8 cellular contexts compared by ENCODE assay signal in the genomic region with DNA sequence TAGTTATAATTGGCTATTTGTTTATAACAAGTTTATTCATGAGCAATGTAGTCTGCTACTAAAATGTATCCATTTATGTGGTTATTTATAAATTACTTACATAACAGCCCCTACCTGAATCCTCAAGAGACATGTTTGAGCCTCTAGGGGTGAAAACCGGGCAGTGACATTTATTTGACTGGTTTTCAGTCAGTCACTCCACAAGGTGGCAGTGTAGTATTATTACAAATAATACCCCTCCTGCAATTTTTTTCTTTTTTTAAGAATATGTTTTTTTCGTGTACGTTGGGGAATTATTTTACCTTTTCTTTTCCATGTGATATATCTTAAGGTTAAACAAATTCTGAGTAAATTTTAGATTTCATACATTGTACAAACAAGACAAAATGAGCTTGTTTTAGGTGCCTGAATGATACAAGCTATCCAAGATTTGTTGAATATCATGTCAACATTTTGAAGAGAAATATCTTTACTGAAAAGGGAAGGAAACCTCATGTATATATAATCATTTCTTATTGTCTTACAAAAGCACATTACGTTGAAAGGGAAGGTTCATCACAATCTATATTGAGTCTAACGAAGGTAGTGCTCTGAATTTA.
A peak's percentile ranks its signal among the peaks of the same experiment; 100 is the strongest.
DNase-seq lines count a peak whose midpoint lies in the region; ATAC-seq, FAIRE-seq and TF ChIP-seq lines count a peak whose summit lies in the region.

No MANE protein-coding gene starts in this region.

- H2AFZ ChIP-seq in K562 (ENCODE audit: low read depth, low read length): no peak overlapping the region

- no peak overlapping the region for H3K27ac ChIP-seq in K562 (ENCODE audit: extremely low read depth, low read depth, low read length)
- no peak overlapping the region for H3K27ac ChIP-seq in mesendoderm (ENCODE audit: low read depth, low read length)

- BruUV-seq in K562 (replicated peaks; lab: Mats Ljungman, UMichigan): no TSS peak

- TF ChIP-seq RAD21 in K562 (CRISPR knock-in tag; conservative IDR thresholded peaks at IDR 0.05 in 1 of 2, IDR thresholded peaks at IDR 0.05 in 1 of 2): peak in 1 of 2 experiments; percentile 37; a peak in 2 of 4 replicates

- no peak overlapping the region for H3K4me3 Mint-ChIP-seq in naive thymus-derived CD8-positive, alpha-beta T cell

- no peaks in the 10 kb centered on the region for H4K20me1 ChIP-seq in K562 (replicated peaks; ENCODE audit: control insufficient read depth, insufficient read depth, low read length)

- WGBS in K562 (ENCODE audit: insufficient coverage, low coverage, missing lambda C conversion rate): 1% methylated on average over 5 of the region's 5 CpGs
- no CpG with 5 or more reads among the region's 5 CpGs for WGBS in mesendoderm (ENCODE audit: extremely low coverage, insufficient coverage, low lambda C conversion rate)

- no peak overlapping the region for H3K23ac ChIP-seq in mesendoderm (ENCODE audit: low read length)

- no peaks in the 10 kb centered on the region for H3K4me1 ChIP-seq in K562 (replicated peaks in 1 of 2; ENCODE audit: control insufficient read depth in 2 of 2, insufficient read depth in 2 of 2, low read length in 2 of 2)
- no peaks in the 10 kb centered on the region for H3K4me1 ChIP-seq in mesendoderm (ENCODE audit: control insufficient read depth, low read depth, low read length)

- H3K36me3 ChIP-seq in K562 (ENCODE audit: control insufficient read depth, insufficient read depth, low read length) (no peaks in the 10 kb centered on the region), mesendoderm (ENCODE audit: control insufficient read depth, insufficient read depth, low read length) (no peaks in the 10 kb centered on the region)

- intact Hi-C loops in K562 (cut with micrococcal nuclease): no loop called here

- no peak overlapping the region for H2BK120ac ChIP-seq in mesendoderm (ENCODE audit: low read depth, low read length)

- H3K36me3 Mint-ChIP-seq in naive thymus-derived CD8-positive, alpha-beta T cell: no peaks in the 10 kb centered on the region

- no peak for ATAC-seq in K562
- ATAC-seq in HG02642 (IDR thresholded peaks at IDR 0.05; ENCODE audit: poor library complexity, unreplicated experiment): no peak
- no peak for ATAC-seq in naive thymus-derived CD8-positive, alpha-beta T cell

- no peak for TF ChIP-seq EP300 in K562 (IDR thresholded peaks at IDR 0.05; ENCODE audit: low read length)

- H3K27me3 ChIP-seq in K562 (ENCODE audit: control insufficient read depth in 2 of 2, insufficient read depth in 2 of 2, low read length in 2 of 2): no peaks in the 10 kb centered on the region
- no peaks in the 10 kb centered on the region for H3K27me3 ChIP-seq in mesendoderm (ENCODE audit: insufficient read depth, low read length, poor library complexity)

- H2AK5ac ChIP-seq in mesendoderm (ENCODE audit: low read length): no peak overlapping the region

- peak; percentile 22 to 60 (median 49); a peak in 4 of 6 replicates for TF ChIP-seq CTCF in K562 (IDR thresholded peaks at IDR 0.05 in 2 of 3, conservative IDR thresholded peaks at IDR 0.05 in 1 of 3; ENCODE audit: insufficient read depth in 2 of 3, low read depth in 1 of 3, low read length in 3 of 3)

- H3K27me3 Mint-ChIP-seq in naive thymus-derived CD8-positive, alpha-beta T cell: no peaks in the 10 kb centered on the region

- no peaks in the 10 kb centered on the region for H3K9me1 ChIP-seq in K562 (ENCODE audit: control insufficient read depth, insufficient read depth, low read length)

- no peak for FAIRE-seq in GM12891 (lab: Jason Lieb, UNC)
- FAIRE-seq in K562 (lab: Jason Lieb, UNC): no peak

- in situ Hi-C loops in K562 (cut with MboI): no loop called here

- H3K4me2 ChIP-seq in K562 (ENCODE audit: insufficient read depth, low read length) (no peak overlapping the region), mesendoderm (ENCODE audit: low read length) (no peak overlapping the region)

- no peak overlapping the region for H3K18ac ChIP-seq in mesendoderm (ENCODE audit: low read length)

- no peaks in the 10 kb centered on the region for H3K79me2 ChIP-seq in K562 (ENCODE audit: control insufficient read depth, insufficient read depth, low read length)
- no peaks in the 10 kb centered on the region for H3K79me2 ChIP-seq in mesendoderm (ENCODE audit: control insufficient read depth, insufficient read depth, low read length)

- no peak overlapping the region for H2BK5ac ChIP-seq in mesendoderm (ENCODE audit: low read length)

- TF ChIP-seq POLR2A in GM12891 (IDR thresholded peaks at IDR 0.05; ENCODE audit: low read depth, low read length): no peak
- no peak for TF ChIP-seq POLR2A in K562 (conservative IDR thresholded peaks at IDR 0.05)

- no peak overlapping the region for H3K56ac ChIP-seq in mesendoderm (ENCODE audit: low read length)

- no peak overlapping the region for H2BK15ac ChIP-seq in mesendoderm (replicated peaks; ENCODE audit: low read depth)

- no peak overlapping the region for H3K4ac ChIP-seq in mesendoderm (ENCODE audit: low read depth, low read length)

- H3K27ac Mint-ChIP-seq in naive thymus-derived CD8-positive, alpha-beta T cell: no peak overlapping the region

- no peaks in the 10 kb centered on the region for H3K9me3 ChIP-seq in K562 (replicated peaks; ENCODE audit: control insufficient read depth, insufficient read depth, low read depth, low read length)

- H3K4me1 Mint-ChIP-seq in naive thymus-derived CD8-positive, alpha-beta T cell: no peaks in the 10 kb centered on the region

- no peaks in the 10 kb centered on the region for H3K79me1 ChIP-seq in mesendoderm (ENCODE audit: low read length)

- peaks cover 0 to 5% (median 0%) of the 10 kb centered on the region in 9 donors for H3K9me3 Mint-ChIP-seq in naive thymus-derived CD8-positive, alpha-beta T cell

- no peak overlapping the region for H4K5ac ChIP-seq in mesendoderm (ENCODE audit: low read length)

- H3K9ac ChIP-seq in K562 (ENCODE audit: insufficient read depth in 1 of 2, low read depth in 2 of 2, low read length in 2 of 2): no peak overlapping the region
- H3K9ac ChIP-seq in mesendoderm (ENCODE audit: low read length): no peak overlapping the region

- H3K4me3 ChIP-seq in K562 (no peak overlapping the region), mesendoderm (ENCODE audit: low read length) (no peak overlapping the region)

- POLR2A ChIA-PET in K562 (lab: Yijun Ruan, JAX): no interaction called here
- POLR2A ChIA-PET in naive thymus-derived CD8-positive, alpha-beta T cell (lab: Charles Lee): no interaction called here

- DNase-seq in AG08395 (ENCODE audit: low spot score): peak; percentile 5
- DNase-seq in GM12891 (ENCODE audit: insufficient read length, low spot score): peak; percentile 0
- peak; percentile 14 for DNase-seq in NCI-H1417 treated with DMSO at 0.1 percent for 48 hours (lab: John Stamatoyannopoulos, UW)
- peak; percentile 6 to 27 (median 26) for DNase-seq in K562 (ENCODE audit: extremely low read depth in 1 of 4, low spot score in 3 of 4)
- peak; percentile 70 for DNase-seq in mesendoderm
- DNase-seq in naive thymus-derived CD8-positive, alpha-beta T cell: no peak
- no peak for DNase-seq in epidermal melanocyte (ENCODE audit: insufficient read length, low spot score)

- H4K8ac ChIP-seq in mesendoderm (ENCODE audit: low read depth, low read length): no peak overlapping the region

- CTCF ChIA-PET in K562 (lab: Yijun Ruan, JAX; ENCODE audit: low intra/inter-chr PET ratio): no interaction called here

TF ChIP-seq in GM12891, 5 proteins besides CTCF, POLR2A, EP300 and RAD21:
- TF ChIP-seq POLR2AphosphoS5 (IDR thresholded peaks at IDR 0.05; ENCODE audit: low read depth, low read length) (no peak), SPI1 (IDR thresholded peaks at IDR 0.05; ENCODE audit: low read depth, low read length) (no peak), POU2F2 (IDR thresholded peaks at IDR 0.05; ENCODE audit: low read depth, low read length) (no peak), TAF1 (IDR thresholded peaks at IDR 0.05; ENCODE audit: low read depth, low read length) (no peak), PAX5 (IDR thresholded peaks at IDR 0.05; ENCODE audit: insufficient read depth, low read length, severe bottlenecking) (no peak)
TF ChIP-seq in GM12891: peak in this region for 0.

TF ChIP-seq in K562, 482 proteins besides CTCF, POLR2A, EP300 and RAD21 (continues in another document):
- TF ChIP-seq, protein P1, sequence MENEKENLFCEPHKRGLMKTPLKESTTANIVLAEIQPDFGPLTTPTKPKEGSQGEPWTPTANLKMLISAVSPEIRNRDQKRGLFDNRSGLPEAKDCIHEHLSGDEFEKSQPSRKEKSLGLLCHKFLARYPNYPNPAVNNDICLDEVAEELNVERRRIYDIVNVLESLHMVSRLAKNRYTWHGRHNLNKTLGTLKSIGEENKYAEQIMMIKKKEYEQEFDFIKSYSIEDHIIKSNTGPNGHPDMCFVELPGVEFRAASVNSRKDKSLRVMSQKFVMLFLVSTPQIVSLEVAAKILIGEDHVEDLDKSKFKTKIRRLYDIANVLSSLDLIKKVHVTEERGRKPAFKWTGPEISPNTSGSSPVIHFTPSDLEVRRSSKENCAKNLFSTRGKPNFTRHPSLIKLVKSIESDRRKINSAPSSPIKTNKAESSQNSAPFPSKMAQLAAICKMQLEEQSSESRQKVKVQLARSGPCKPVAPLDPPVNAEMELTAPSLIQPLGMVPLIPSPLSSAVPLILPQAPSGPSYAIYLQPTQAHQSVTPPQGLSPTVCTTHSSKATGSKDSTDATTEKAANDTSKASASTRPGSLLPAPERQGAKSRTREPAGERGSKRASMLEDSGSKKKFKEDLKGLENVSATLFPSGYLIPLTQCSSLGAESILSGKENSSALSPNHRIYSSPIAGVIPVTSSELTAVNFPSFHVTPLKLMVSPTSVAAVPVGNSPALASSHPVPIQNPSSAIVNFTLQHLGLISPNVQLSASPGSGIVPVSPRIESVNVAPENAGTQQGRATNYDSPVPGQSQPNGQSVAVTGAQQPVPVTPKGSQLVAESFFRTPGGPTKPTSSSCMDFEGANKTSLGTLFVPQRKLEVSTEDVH (IDR thresholded peaks at IDR 0.05; ENCODE audit: low read depth, partially characterized antibody): no peak
- TF ChIP-seq DIDO1 (tag; IDR thresholded peaks at IDR 0.05; ENCODE audit: low read depth) (no peak), HMG20A (CRISPR knock-in tag; conservative IDR thresholded peaks at IDR 0.05) (no peak)
- TF ChIP-seq, protein P2, sequence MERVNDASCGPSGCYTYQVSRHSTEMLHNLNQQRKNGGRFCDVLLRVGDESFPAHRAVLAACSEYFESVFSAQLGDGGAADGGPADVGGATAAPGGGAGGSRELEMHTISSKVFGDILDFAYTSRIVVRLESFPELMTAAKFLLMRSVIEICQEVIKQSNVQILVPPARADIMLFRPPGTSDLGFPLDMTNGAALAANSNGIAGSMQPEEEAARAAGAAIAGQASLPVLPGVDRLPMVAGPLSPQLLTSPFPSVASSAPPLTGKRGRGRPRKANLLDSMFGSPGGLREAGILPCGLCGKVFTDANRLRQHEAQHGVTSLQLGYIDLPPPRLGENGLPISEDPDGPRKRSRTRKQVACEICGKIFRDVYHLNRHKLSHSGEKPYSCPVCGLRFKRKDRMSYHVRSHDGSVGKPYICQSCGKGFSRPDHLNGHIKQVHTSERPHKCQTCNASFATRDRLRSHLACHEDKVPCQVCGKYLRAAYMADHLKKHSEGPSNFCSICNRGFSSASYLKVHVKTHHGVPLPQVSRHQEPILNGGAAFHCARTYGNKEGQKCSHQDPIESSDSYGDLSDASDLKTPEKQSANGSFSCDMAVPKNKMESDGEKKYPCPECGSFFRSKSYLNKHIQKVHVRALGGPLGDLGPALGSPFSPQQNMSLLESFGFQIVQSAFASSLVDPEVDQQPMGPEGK (CRISPR knock-in tag; IDR thresholded peaks at IDR 0.05; ENCODE audit: borderline replicate concordance): no peak

Comparison
In these comparisons a context has a peak if more than half of its experiments do, and no peak if none do; other contexts are left out.
1. DNase-seq: peak in AG08395 (single experiment), GM12891 (single experiment), NCI-H1417 treated with DMSO at 0.1 percent for 48 hours (single experiment), K562 (4 of 4) and mesendoderm (single experiment); none in naive thymus-derived CD8-positive, alpha-beta T cell (0 of 10) and epidermal melanocyte (single experiment).